ENCODE assay signal across 32 cellular contexts in the genomic region with DNA sequence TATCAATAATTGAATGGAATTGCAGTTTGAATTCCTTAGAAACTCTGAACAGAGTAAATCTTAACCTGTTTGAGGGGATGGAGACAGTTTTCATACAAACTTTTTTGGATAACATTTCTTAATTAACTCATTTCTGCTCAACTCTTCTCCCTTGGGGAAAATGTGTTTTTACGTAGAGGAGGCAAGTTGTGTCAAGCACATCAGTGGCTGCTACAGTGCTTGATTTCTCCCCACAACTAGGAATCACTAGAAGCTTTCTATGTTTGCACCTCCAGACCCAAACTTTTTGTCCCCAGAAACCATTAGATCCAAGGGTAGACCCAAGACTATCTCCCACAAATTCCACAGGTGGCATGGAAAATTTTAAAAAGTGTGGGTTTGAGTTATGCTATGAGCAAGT.
"Had no signal": no experiment of that assay in that cellular context is flagged by ENCODE, and none has a peak within 500 bp of the region (broad histone marks: within the 10 kb centered on the region; RNA-seq: fewer than 3 reads in every experiment).

No MANE protein-coding gene starts in this region.

- H3K27me3 Mint-ChIP-seq: activated B cell treated with CpG ODN at 0.5 μM for 24 hours; activated CD8-positive, alpha-beta T cell treated with anti-CD3 and anti-CD28 coated beads for 36 hours; activated naive CD4-positive, alpha-beta T cell treated with anti-CD3 and anti-CD28 coated beads, Interleukin-2, amount 10 ng/mL, durations not matched to agents 7 days and 5 days; activated naive CD8-positive, alpha-beta T cell treated with anti-CD3 and anti-CD28 coated beads, Interleukin-2, amount 10 ng/mL, durations not matched to agents 7 days and 5 days; brain; effector memory CD8-positive, alpha-beta T cell; T-helper 17 cell had no signal

- H3K27ac ChIP-seq: ascending aorta, breast epithelium, esophagus squamous epithelium, WERI-Rb-1 had no signal

- H3K9me3 ChIP-seq: ascending aorta, breast epithelium, esophagus squamous epithelium had no signal

- H3K36me3 ChIP-seq: ascending aorta, breast epithelium, esophagus squamous epithelium, WERI-Rb-1 had no signal

- H3K4me1 ChIP-seq: ascending aorta, breast epithelium, esophagus squamous epithelium had no signal

- ATAC-seq: activated CD4-positive, CD25-positive, alpha-beta regulatory T cell treated with anti-CD3 and anti-CD28 coated beads, Interleukin-2, amount 50 U/mL, for 24 hours; activated CD8-positive, alpha-beta T cell treated with anti-CD3 and anti-CD28 coated beads for 36 hours; activated naive CD4-positive, alpha-beta T cell treated with anti-CD3 and anti-CD28 coated beads, Interleukin-2, amount 50 U/mL, for 72 hours; effector memory CD8-positive, alpha-beta T cell; SK-N-SH treated with all-trans-retinoic acid at 6 μM for 48 hours; T-helper 17 cell had no signal

- H3K4me3 ChIP-seq: ascending aorta, breast epithelium, esophagus squamous epithelium had no signal

- H3K4me1 Mint-ChIP-seq: activated B cell treated with CpG ODN at 0.5 μM for 24 hours; activated naive CD4-positive, alpha-beta T cell treated with anti-CD3 and anti-CD28 coated beads, Interleukin-2, amount 10 ng/mL, durations not matched to agents 7 days and 5 days; activated naive CD8-positive, alpha-beta T cell treated with anti-CD3 and anti-CD28 coated beads, Interleukin-2, amount 10 ng/mL, durations not matched to agents 7 days and 5 days; T-helper 17 cell had no signal

- H3K9me3 Mint-ChIP-seq: activated B cell treated with CpG ODN at 0.5 μM for 24 hours; activated CD8-positive, alpha-beta T cell treated with anti-CD3 and anti-CD28 coated beads for 36 hours; activated naive CD4-positive, alpha-beta T cell treated with anti-CD3 and anti-CD28 coated beads, Interleukin-2, amount 10 ng/mL, durations not matched to agents 7 days and 5 days; activated naive CD8-positive, alpha-beta T cell treated with anti-CD3 and anti-CD28 coated beads, Interleukin-2, amount 10 ng/mL, durations not matched to agents 7 days and 5 days; activated T-helper 1 cell treated with anti-CD3 and anti-CD28 coated beads, Interleukin-12 subunit alpha, Interleukin-12 subunit beta, Interleukin-2, Interleukin-4 antibody, amounts not matched to agents 30 ng/mL and 10 ng/mL and 1 ng/mL, durations not matched to agents 14 hours and 24 hours and 36 hours had no signal

- H3K27ac Mint-ChIP-seq: activated B cell treated with CpG ODN at 0.5 μM for 24 hours; activated CD8-positive, alpha-beta T cell treated with anti-CD3 and anti-CD28 coated beads for 36 hours; activated naive CD4-positive, alpha-beta T cell treated with anti-CD3 and anti-CD28 coated beads, Interleukin-2, amount 10 ng/mL, durations not matched to agents 7 days and 5 days; activated naive CD4-positive, alpha-beta T cell treated with anti-CD3 and anti-CD28 coated beads, Interleukin-2, amount 50 U/mL, for 72 hours; activated naive CD8-positive, alpha-beta T cell treated with anti-CD3 and anti-CD28 coated beads, Interleukin-2, amount 10 ng/mL, durations not matched to agents 7 days and 5 days; activated T-helper 1 cell treated with anti-CD3 and anti-CD28 coated beads, Interleukin-12 subunit alpha, Interleukin-12 subunit beta, Interleukin-2, Interleukin-4 antibody, amounts not matched to agents 30 ng/mL and 10 ng/mL and 1 ng/mL, durations not matched to agents 14 hours and 24 hours and 36 hours; effector memory CD8-positive, alpha-beta T cell; T-helper 17 cell; T-helper 2 cell treated with Interferon-gamma antibody and Interleukin-4, amounts not matched to agents 5 μg/mL and 100 μg/mL, for 36 hours had no signal

- H3K36me3 Mint-ChIP-seq: activated naive CD4-positive, alpha-beta T cell treated with anti-CD3 and anti-CD28 coated beads, Interleukin-2, amount 10 ng/mL, durations not matched to agents 7 days and 5 days; activated naive CD4-positive, alpha-beta T cell treated with anti-CD3 and anti-CD28 coated beads, Interleukin-2, amount 50 U/mL, for 72 hours; activated naive CD8-positive, alpha-beta T cell treated with anti-CD3 and anti-CD28 coated beads, Interleukin-2, amount 10 ng/mL, durations not matched to agents 7 days and 5 days; brain had no signal

- DNase-seq: activated B cell treated with CpG ODN at 0.5 μM for 24 hours; activated CD4-positive, alpha-beta T cell treated with anti-CD3 and anti-CD28 coated beads for 48 hours; activated CD4-positive, alpha-beta T cell treated with anti-CD3 and anti-CD28 coated beads, Interleukin-2, amount 50 U/mL, for 1 hour; activated CD4-positive, alpha-beta T cell treated with anti-CD3 and anti-CD28 coated beads, Interleukin-2, amount 50 U/mL, for 48 hours; activated CD8-positive, alpha-beta memory T cell treated with anti-CD3 and anti-CD28 coated beads for 24 hours; activated CD8-positive, alpha-beta T cell treated with anti-CD3 and anti-CD28 coated beads for 36 hours; activated gamma-delta T cell; activated naive CD4-positive, alpha-beta T cell; activated naive CD4-positive, alpha-beta T cell treated with anti-CD3 and anti-CD28 coated beads, Interleukin-2, amount 10 ng/mL, durations not matched to agents 7 days and 5 days; activated naive CD8-positive, alpha-beta T cell treated with anti-CD3 and anti-CD28 coated beads, Interleukin-2, amount 10 ng/mL, durations not matched to agents 7 days and 5 days; activated T-cell treated with anti-CD3 and anti-CD28 coated beads, Interleukin-2, amount 50 U/mL, for 1 hour; activated T-cell treated with anti-CD3 and anti-CD28 coated beads, Interleukin-2, amount 50 U/mL, for 48 hours; caudate nucleus; cortex of kidney; dermis blood vessel endothelial cell; effector CD4-positive, alpha-beta T cell; effector memory CD8-positive, alpha-beta T cell; erythroblast; esophagus squamous epithelium; foreskin melanocyte; T-helper 1 cell; T-helper 17 cell; T1000; WERI-Rb-1 had no signal

- H3K27me3 ChIP-seq: ascending aorta, breast epithelium, esophagus squamous epithelium had no signal

- H3K4me3 Mint-ChIP-seq: activated B cell treated with CpG ODN at 0.5 μM for 24 hours; activated CD8-positive, alpha-beta T cell treated with anti-CD3 and anti-CD28 coated beads for 36 hours; activated naive CD4-positive, alpha-beta T cell treated with anti-CD3 and anti-CD28 coated beads, Interleukin-2, amount 10 ng/mL, durations not matched to agents 7 days and 5 days; activated naive CD8-positive, alpha-beta T cell treated with anti-CD3 and anti-CD28 coated beads, Interleukin-2, amount 10 ng/mL, durations not matched to agents 7 days and 5 days; activated T-helper 1 cell treated with anti-CD3 and anti-CD28 coated beads, Interleukin-12 subunit alpha, Interleukin-12 subunit beta, Interleukin-2, Interleukin-4 antibody, amounts not matched to agents 30 ng/mL and 10 ng/mL and 1 ng/mL, durations not matched to agents 14 hours and 24 hours and 36 hours; brain; effector memory CD8-positive, alpha-beta T cell; T-helper 17 cell; T-helper 2 cell treated with Interferon-gamma antibody and Interleukin-4, amounts not matched to agents 5 μg/mL and 100 μg/mL, for 36 hours had no signal
